ENCODE assay signal across 8 cellular contexts in genomic region chr1:148890095-148890568, GRCh38. TPM values are rescaled to one million over a fixed set of nuclear protein-coding genes. Genes with fewer than 3 reads are reported as not detected.
DNase-seq lines count a peak whose midpoint lies in the region; ATAC-seq, FAIRE-seq and TF ChIP-seq lines count a peak whose summit lies in the region.
"Not testable (repeated sequence)": the region's sequence is repeated elsewhere in the genome, so short reads cannot be mapped to it uniquely, and the experiment has no call there.

No MANE protein-coding gene starts in this region.

- no CpG with 5 or more reads among the region's 4 CpGs for WGBS in K562 (ENCODE audit: insufficient coverage, low coverage, missing lambda C conversion rate)
- WGBS in heart left ventricle, 4 donors: no CpG with 5 or more reads among the region's 4 CpGs
- no CpG with 5 or more reads among the region's 4 CpGs for WGBS in right cardiac atrium
- WGBS in psoas muscle, 3 donors: no CpG with 5 or more reads among the region's 4 CpGs

- H3K9ac ChIP-seq in K562 (ENCODE audit: insufficient read depth in 1 of 2, low read depth in 2 of 2, low read length in 2 of 2): not testable (repeated sequence)

- intact Hi-C loops in K562 (cut with micrococcal nuclease); Right ventricle myocardium inferior (cut with DNase I); heart left ventricle (cut with DNase I); left cardiac atrium (cut with DNase I); right cardiac atrium (cut with DNase I); lower lobe of right lung (cut with DNase I); psoas muscle (cut with DNase I); upper lobe of right lung (cut with DNase I): not testable (repeated sequence)

- not testable (repeated sequence) for H3K27me3 ChIP-seq in K562 (ENCODE audit: control insufficient read depth in 2 of 2, insufficient read depth in 2 of 2, low read length in 2 of 2); heart left ventricle; right cardiac atrium (ENCODE audit: control insufficient read depth, insufficient read depth); lower lobe of right lung (ENCODE audit: low read depth); psoas muscle (ENCODE audit: insufficient read depth in 3 of 3, low read length in 2 of 3); upper lobe of right lung

- H3K9me3 ChIP-seq in K562 (replicated peaks; ENCODE audit: control insufficient read depth, insufficient read depth, low read depth, low read length); heart left ventricle; right cardiac atrium (ENCODE audit: control insufficient read depth, low read length); lower lobe of right lung; psoas muscle; upper lobe of right lung: not testable (repeated sequence)

- not testable (repeated sequence) for TF ChIP-seq POLR2A in K562 (conservative IDR thresholded peaks at IDR 0.05); heart left ventricle (IDR thresholded peaks at IDR 0.05)

- not testable (repeated sequence) for FAIRE-seq in K562 (lab: Jason Lieb, UNC)

- not testable (repeated sequence) for TF ChIP-seq CTCF in K562 (IDR thresholded peaks at IDR 0.05 in 2 of 3, conservative IDR thresholded peaks at IDR 0.05 in 1 of 3; ENCODE audit: insufficient read depth in 2 of 3, low read depth in 1 of 3, low read length in 3 of 3); heart left ventricle (IDR thresholded peaks at IDR 0.05); lower lobe of right lung (IDR thresholded peaks at IDR 0.05); psoas muscle (IDR thresholded peaks at IDR 0.05); upper lobe of right lung (IDR thresholded peaks at IDR 0.05)

- POLR2A ChIA-PET in K562 (lab: Yijun Ruan, JAX): not testable (repeated sequence)

- not testable (repeated sequence) for H4K20me1 ChIP-seq in K562 (replicated peaks; ENCODE audit: control insufficient read depth, insufficient read depth, low read length)

- not testable (repeated sequence) for H3K79me2 ChIP-seq in K562 (ENCODE audit: control insufficient read depth, insufficient read depth, low read length)

- ATAC-seq in K562 (peak; percentile 6), Right ventricle myocardium inferior (peak; percentile 26), heart left ventricle (peak; percentile 6 to 28 (median 14)), left cardiac atrium (peak; percentile 14 to 18), right cardiac atrium (peak; percentile 12 to 26), lower lobe of right lung (peak; percentile 66 to 74), psoas muscle (peak; percentile 28 to 63 (median 46)), upper lobe of right lung (peak; percentile 72)

- TF ChIP-seq EP300 in K562 (IDR thresholded peaks at IDR 0.05; ENCODE audit: low read length): not testable (repeated sequence)

- not testable (repeated sequence) for TF ChIP-seq RAD21 in K562 (CRISPR knock-in tag; conservative IDR thresholded peaks at IDR 0.05 in 1 of 2, IDR thresholded peaks at IDR 0.05 in 1 of 2)

- not testable (repeated sequence) for H3K4me1 ChIP-seq in K562 (replicated peaks in 1 of 2; ENCODE audit: control insufficient read depth in 2 of 2, insufficient read depth in 2 of 2, low read length in 2 of 2); heart left ventricle; right cardiac atrium (ENCODE audit: control insufficient read depth, insufficient read depth, low read length); lower lobe of right lung; psoas muscle; upper lobe of right lung

- not testable (repeated sequence) for H3K9me1 ChIP-seq in K562 (ENCODE audit: control insufficient read depth, insufficient read depth, low read length)

- not testable (repeated sequence) for H3K27ac ChIP-seq in K562 (ENCODE audit: extremely low read depth, low read depth, low read length); heart left ventricle; right cardiac atrium (ENCODE audit: low read length); lower lobe of right lung; psoas muscle; upper lobe of right lung

- H3K36me3 ChIP-seq in K562 (ENCODE audit: control insufficient read depth, insufficient read depth, low read length); heart left ventricle; lower lobe of right lung; psoas muscle (ENCODE audit: insufficient read depth in 1 of 2, low read depth in 1 of 2); upper lobe of right lung: not testable (repeated sequence)

- not testable (repeated sequence) for BruUV-seq in K562 (replicated peaks; lab: Mats Ljungman, UMichigan)

- not testable (repeated sequence) for H2AFZ ChIP-seq in K562 (ENCODE audit: low read depth, low read length)

- in situ Hi-C loops in K562 (cut with MboI): not testable (repeated sequence)

- CTCF ChIA-PET in K562 (lab: Yijun Ruan, JAX; ENCODE audit: low intra/inter-chr PET ratio): not testable (repeated sequence)

- not testable (repeated sequence) for DNase-seq in K562 (ENCODE audit: extremely low read depth in 1 of 4, low spot score in 3 of 4); Right ventricle myocardium inferior (ENCODE audit: missing footprints); heart left ventricle; left cardiac atrium; right cardiac atrium; lower lobe of right lung; psoas muscle; upper lobe of right lung

- H3K4me2 ChIP-seq in K562 (ENCODE audit: insufficient read depth, low read length): not testable (repeated sequence)

- not testable (repeated sequence) for H3K4me3 ChIP-seq in K562; heart left ventricle; right cardiac atrium (ENCODE audit: low read length); lower lobe of right lung; psoas muscle; upper lobe of right lung

RNA-seq across cellular contexts. Expression of gene PDE4DIP, which starts 45.9 kb away (rescaled TPM):
- total RNA-seq in K562 (2011; cell fraction: chromatin; rRNA removed; ENCODE audit: low replicate concordance): 488 and 689 TPM in 2 replicates
- 235 and 253 TPM in 2 replicates for total RNA-seq in K562 (2011; cell fraction: nucleolus; rRNA removed)
- total RNA-seq in K562 (2011; cell fraction: nucleoplasm; rRNA removed): 363 and 390 TPM in 2 replicates
- total RNA-seq in K562 (2014; rRNA removed) (148 and 160 TPM in 2 replicates), K562 (2014; rRNA removed; fragmentation: Illumina TruSeq; extraction: Trizol) (260 and 272 TPM in 2 replicates), K562 (2015; rRNA removed; fragmentation: Illumina TruSeq; extraction: Trizol) (198 and 200 TPM in 2 replicates), K562 (2021) (355 and 362 TPM in 2 replicates), Right ventricle myocardium inferior (1,846 TPM), heart left ventricle (1,000 to 10,000 TPM; 1,299 to 2,892 (median 2,435) TPM), left cardiac atrium (1,000 to 10,000 TPM; 1,013 to 1,607 TPM), right cardiac atrium (1,000 to 10,000 TPM; 1,463 to 2,379 (median 1,612) TPM), lower lobe of right lung (153 TPM), psoas muscle (1,000 to 10,000 TPM; 1,830 to 3,658 (median 2,938) TPM), upper lobe of right lung (163 TPM)
- polyA plus RNA-seq in K562 (2011; rRNA removed) (242 and 324 TPM in 2 replicates), K562 (2014; fragmentation: Illumina TruSeq; extraction: Trizol) (232 and 260 TPM in 2 replicates), K562 (2014; fragmentation: Nextera tagmentation; extraction: Ambion mirVana) (100 to 1,000 TPM; 225 to 334 TPM), K562 (2014; rRNA removed) (202 and 205 TPM in 2 replicates), heart left ventricle (100 to 1,000 TPM; 614 to 835 TPM), right cardiac atrium (857 TPM), psoas muscle (1,000 to 10,000 TPM in 2 of 3 donors, 100 to 1,000 TPM in 1; 368 to 2,569 (median 1,043) TPM)
- polyA plus RNA-seq in K562 (2011; cell fraction: cytosol; rRNA removed): 123 and 131 TPM in 2 replicates
- polyA plus RNA-seq in K562 (2011; cell fraction: nucleus; rRNA removed): 209 and 256 TPM in 2 replicates
- polyA plus RNA-seq in K562 (2012): 223 and 364 TPM in 2 replicates
- 462 and 560 TPM in 2 replicates for polyA minus RNA-seq in K562 (2011; rRNA and poly(A)+ RNA removed)
- 187 TPM in 2 replicates for polyA minus RNA-seq in K562 (2011; cell fraction: cytosol; rRNA and poly(A)+ RNA removed)
- 250 and 327 TPM in 2 replicates for polyA minus RNA-seq in K562 (2011; cell fraction: nucleus; rRNA and poly(A)+ RNA removed)

Comparison
In these comparisons a context has a peak if more than half of its experiments do, and no peak if none do; other contexts are left out.
1. ATAC-seq: peak in every context shown above with its lines; median percentile 72 in upper lobe of right lung; 70 in lower lobe of right lung; 46 in psoas muscle; 26 in Right ventricle myocardium inferior; 19 in right cardiac atrium; 16 in left cardiac atrium; 14 in heart left ventricle; 6 in K562.